14 cellular contexts compared by ENCODE assay signal in genomic region chr3:150345021-150345538, GRCh38.
DNase-seq lines count a peak whose midpoint lies in the region; ATAC-seq and TF ChIP-seq lines count a peak whose summit lies in the region.
"Had no signal": no experiment of that assay in that cellular context is flagged by ENCODE, and none has a peak within 500 bp of the region (broad histone marks: within the 10 kb centered on the region; RNA-seq: fewer than 3 reads in every experiment).

No MANE protein-coding gene starts in this region.

- H3K27me3 ChIP-seq in IMR-90 (ENCODE audit: control insufficient read depth, insufficient read depth, low read length), result no peaks in the 10 kb centered on the region
- H3K27me3 ChIP-seq in mesenchymal stem cell (ENCODE audit: control insufficient read depth in 1 of 2, insufficient read depth in 1 of 2, low read length in 2 of 2), result no peaks in the 10 kb centered on the region
- H3K27me3 ChIP-seq: ovary, SJSA1 had no signal

- H4K5ac ChIP-seq in IMR-90 (ENCODE audit: low read depth, low read length), result no peak overlapping the region

- no TSS peak for BruUV-seq in IMR-90 (replicated peaks; lab: Mats Ljungman, UMichigan)

- H3K23ac ChIP-seq in IMR-90 (ENCODE audit: low read depth, low read length) (no peak overlapping the region), mesenchymal stem cell (ENCODE audit: low read length in 2 of 2) (no peak overlapping the region)

- no peak overlapping the region for H2AFZ ChIP-seq in IMR-90 (replicated peaks; ENCODE audit: low read length, poor library complexity)
- H2AFZ ChIP-seq in mesenchymal stem cell (ENCODE audit: low read depth, low read length), result no peak overlapping the region

- intact Hi-C loops in IMR-90 (cut with micrococcal nuclease), result no loop called here

- no peak overlapping the region for H3K4me2 ChIP-seq in IMR-90 (ENCODE audit: low read depth, low read length)
- no peak overlapping the region for H3K4me2 ChIP-seq in mesenchymal stem cell (ENCODE audit: low read length, poor library complexity, severe bottlenecking)

- H3K36me3 ChIP-seq in IMR-90 (ENCODE audit: control insufficient read depth, insufficient read depth, low read length) (no peaks in the 10 kb centered on the region), mesenchymal stem cell (ENCODE audit: control insufficient read depth in 1 of 2, insufficient read depth in 2 of 2, low read depth in 1 of 2, low read length in 2 of 2) (no peaks in the 10 kb centered on the region)
- H3K36me3 ChIP-seq: ovary, SJSA1 had no signal

- H2BK5ac ChIP-seq in IMR-90 (ENCODE audit: low read depth, low read length, poor library complexity, severe bottlenecking) (no peak overlapping the region), mesenchymal stem cell (ENCODE audit: low read depth, low read length, poor library complexity, severe bottlenecking) (no peak overlapping the region)

- H3K27ac ChIP-seq in C4-2B, result peak overlapping the region; percentile 31; the same call in 1 of the 2 replicates
- no peak overlapping the region for H3K27ac ChIP-seq in IMR-90 (ENCODE audit: insufficient read depth, low read length)
- peak overlapping the region; percentile 68 for H3K27ac ChIP-seq in mesenchymal stem cell (ENCODE audit: low read length, poor library complexity, severe bottlenecking)
- H3K27ac ChIP-seq: ovary, SJSA1 had no signal

- dilution Hi-C loops in IMR-90 (cut with HindIII; ENCODE audit: low sequenced_read_pairs, unreplicated experiment), result no loop called here

- H2BK20ac ChIP-seq in IMR-90 (ENCODE audit: low read depth, low read length), result no peak overlapping the region

- H4K8ac ChIP-seq in IMR-90 (ENCODE audit: low read depth in 2 of 2, low read length in 2 of 2) (no peak overlapping the region), mesenchymal stem cell (ENCODE audit: low read length) (no peak overlapping the region)

- POLR2A ChIA-PET in IMR-90 (lab: Charles Lee; ENCODE audit: unreplicated experiment), result no interaction called here

- H3K9me3 Mint-ChIP-seq in chondrocyte (ENCODE audit: low read depth), result no peaks in the 10 kb centered on the region
- H3K9me3 Mint-ChIP-seq: activated CD4-positive, alpha-beta T cell treated with anti-CD3 and anti-CD28 coated beads, Interleukin-2, amount 10 ng/mL, durations not matched to agents 7 days and 5 days; activated naive CD4-positive, alpha-beta T cell treated with anti-CD3 and anti-CD28 coated beads, Interleukin-2, amount 50 U/mL, for 24 hours had no signal

- TF ChIP-seq RAD21 in IMR-90 (IDR thresholded peaks at IDR 0.05; ENCODE audit: low read length), result no peak

- no peak overlapping the region for H3K56ac ChIP-seq in IMR-90 (ENCODE audit: extremely low read depth, insufficient read depth, low read length)

- no peak overlapping the region for H2AK5ac ChIP-seq in IMR-90 (ENCODE audit: low read depth, low read length)
- H2AK5ac ChIP-seq in mesenchymal stem cell (ENCODE audit: low read length, severe bottlenecking), result no peak overlapping the region

- H2BK120ac ChIP-seq in IMR-90 (ENCODE audit: low read depth, low read length) (no peak overlapping the region), mesenchymal stem cell (ENCODE audit: low read depth, low read length) (no peak overlapping the region)

- H2BK15ac ChIP-seq in IMR-90 (ENCODE audit: low read depth, low read length), result no peak overlapping the region
- no peak overlapping the region for H2BK15ac ChIP-seq in mesenchymal stem cell (ENCODE audit: low read depth, poor library complexity, severe bottlenecking)

- peak overlapping the region; percentile 97 for H3K27ac Mint-ChIP-seq in chondrocyte (ENCODE audit: unreplicated experiment)
- H3K27ac Mint-ChIP-seq: activated CD4-positive, alpha-beta T cell treated with anti-CD3 and anti-CD28 coated beads, Interleukin-2, amount 10 ng/mL, durations not matched to agents 7 days and 5 days; activated naive CD4-positive, alpha-beta T cell treated with anti-CD3 and anti-CD28 coated beads, Interleukin-2, amount 50 U/mL, for 24 hours; B cell had no signal

- H3K4me3 ChIP-seq in IMR-90 (ENCODE audit: insufficient read depth, low read depth, low read length), result no peak overlapping the region
- H3K4me3 ChIP-seq in mesenchymal stem cell (ENCODE audit: insufficient read depth in 1 of 2, low read depth in 1 of 2, low read length in 2 of 2), result no peak overlapping the region
- H3K4me3 ChIP-seq: ovary, SJSA1 had no signal

- H4K20me1 ChIP-seq in IMR-90 (ENCODE audit: insufficient read depth, low read length), result no peaks in the 10 kb centered on the region

- H3K4me1 ChIP-seq in IMR-90 (ENCODE audit: control insufficient read depth, insufficient read depth, low read length) (peaks cover 17% of the 10 kb centered on the region), mesenchymal stem cell (ENCODE audit: control insufficient read depth, insufficient read depth, low read depth, low read length) (peaks cover 6% of the 10 kb centered on the region)

- H3K4ac ChIP-seq in IMR-90 (ENCODE audit: low read depth, low read length) (no peak overlapping the region), mesenchymal stem cell (ENCODE audit: low read depth in 1 of 2, low read length in 2 of 2) (no peak overlapping the region)

- no peaks in the 10 kb centered on the region for H3K9me3 ChIP-seq in IMR-90 (ENCODE audit: control insufficient read depth, insufficient read depth, low read length)
- no peaks in the 10 kb centered on the region for H3K9me3 ChIP-seq in mesenchymal stem cell (ENCODE audit: control insufficient read depth, low read length)
- H3K9me3 ChIP-seq: ovary, SJSA1 had no signal

- no peak overlapping the region for H3K9ac ChIP-seq in IMR-90 (ENCODE audit: low read depth, low read length)
- H3K9ac ChIP-seq in mesenchymal stem cell (ENCODE audit: low read length), result no peak overlapping the region

- CTCF ChIA-PET in IMR-90 (lab: Yijun Ruan, JAX), result no interaction called here

- no peak overlapping the region for H2BK12ac ChIP-seq in mesenchymal stem cell (ENCODE audit: low read length in 2 of 2)

- no peaks in the 10 kb centered on the region; the same call in 1 of the 2 replicates for H3K9me1 ChIP-seq in IMR-90 (ENCODE audit: insufficient read depth, low read length)

- peaks cover 70% of the 10 kb centered on the region for H3K4me1 Mint-ChIP-seq in chondrocyte (ENCODE audit: low read depth)
- H3K4me1 Mint-ChIP-seq: activated CD4-positive, alpha-beta T cell treated with anti-CD3 and anti-CD28 coated beads, Interleukin-2, amount 10 ng/mL, durations not matched to agents 7 days and 5 days; activated naive CD4-positive, alpha-beta T cell treated with anti-CD3 and anti-CD28 coated beads, Interleukin-2, amount 50 U/mL, for 24 hours; B cell had no signal

- no peak overlapping the region for H3K4me3 Mint-ChIP-seq in chondrocyte (ENCODE audit: unreplicated experiment)
- H3K4me3 Mint-ChIP-seq: activated CD4-positive, alpha-beta T cell treated with anti-CD3 and anti-CD28 coated beads, Interleukin-2, amount 10 ng/mL, durations not matched to agents 7 days and 5 days; activated naive CD4-positive, alpha-beta T cell treated with anti-CD3 and anti-CD28 coated beads, Interleukin-2, amount 50 U/mL, for 24 hours; B cell had no signal

- no peaks in the 10 kb centered on the region for H3K27me3 Mint-ChIP-seq in chondrocyte (ENCODE audit: low read depth)

- no CpG with 5 or more reads among the region's 10 CpGs for WGBS in IMR-90 (ENCODE audit: extremely low coverage in 2 of 2, insufficient read length in 1 of 2), 2 experiments
- 15% methylated on average over 10 of the region's 10 CpGs for WGBS in mesenchymal stem cell

- no peak overlapping the region for H4K91ac ChIP-seq in IMR-90 (ENCODE audit: insufficient read depth, low read depth, low read length)
- no peak overlapping the region for H4K91ac ChIP-seq in mesenchymal stem cell (ENCODE audit: low read length)

- TF ChIP-seq CTCF in C4-2B (conservative IDR thresholded peaks at IDR 0.05), result no peak
- TF ChIP-seq CTCF in IMR-90 (conservative IDR thresholded peaks at IDR 0.05; ENCODE audit: low read depth, low read length), result no peak
- TF ChIP-seq CTCF in chondrocyte (IDR thresholded peaks at IDR 0.05), result no peak

- no peak overlapping the region for H2AK9ac ChIP-seq in IMR-90 (replicated peaks; ENCODE audit: low read depth, low read length, poor library complexity)

- ATAC-seq in IMR-90 (ENCODE audit: low read depth) (no peak), HG02973 (IDR thresholded peaks at IDR 0.05; ENCODE audit: unreplicated experiment) (no peak), GM18870 (IDR thresholded peaks at IDR 0.05; ENCODE audit: unreplicated experiment) (no peak)

- in situ Hi-C loops in IMR-90 (cut with MboI; ENCODE audit: low sequenced_read_pairs), result no loop called here

- no peaks in the 10 kb centered on the region for H3K79me1 ChIP-seq in IMR-90 (ENCODE audit: low read depth in 1 of 2, low read length in 2 of 2)
- no peaks in the 10 kb centered on the region for H3K79me1 ChIP-seq in mesenchymal stem cell (replicated peaks; ENCODE audit: low read length, poor library complexity, severe bottlenecking)

- H3K36me3 Mint-ChIP-seq in chondrocyte (ENCODE audit: low read depth), result no peaks in the 10 kb centered on the region
- H3K36me3 Mint-ChIP-seq: activated naive CD4-positive, alpha-beta T cell treated with anti-CD3 and anti-CD28 coated beads, Interleukin-2, amount 50 U/mL, for 24 hours had no signal

- H3K14ac ChIP-seq in IMR-90 (replicated peaks; ENCODE audit: low read depth, low read length), result no peak overlapping the region
- no peak overlapping the region for H3K14ac ChIP-seq in mesenchymal stem cell (ENCODE audit: low read length in 2 of 2)

- TF ChIP-seq POLR2A in IMR-90 (IDR thresholded peaks at IDR 0.05; ENCODE audit: low read depth, low read length), result no peak

- DNase-seq in IMR-90, result no peak
- DNase-seq in chondrocyte (ENCODE audit: low spot score), result no peak
- DNase-seq in mesenchymal stem cell, result peak; percentile 40
- no peak for DNase-seq in AG08396 (ENCODE audit: low spot score)
- DNase-seq in dermis blood vessel endothelial cell, result no peak
- DNase-seq: activated CD4-positive, alpha-beta T cell treated with anti-CD3 and anti-CD28 coated beads, Interleukin-2, amount 10 ng/mL, durations not matched to agents 7 days and 5 days; effector CD4-positive, alpha-beta T cell; ovary had no signal

- no peak overlapping the region for H3K18ac ChIP-seq in IMR-90 (ENCODE audit: low read depth, low read length)
- no peak overlapping the region for H3K18ac ChIP-seq in mesenchymal stem cell (ENCODE audit: low read depth in 1 of 2, low read length in 2 of 2)

TF ChIP-seq in IMR-90, 13 proteins besides CTCF, POLR2A, EP300 and RAD21:
- TF ChIP-seq CEBPB (IDR thresholded peaks at IDR 0.05; ENCODE audit: low read depth, low read length), result peak; percentile 24; the same call in 1 of the 2 replicates
- TF ChIP-seq BHLHE40 (IDR thresholded peaks at IDR 0.05; ENCODE audit: low read depth, low read length), result no peak
